ENCODE assay signal across 28 cellular contexts in the genomic region with DNA sequence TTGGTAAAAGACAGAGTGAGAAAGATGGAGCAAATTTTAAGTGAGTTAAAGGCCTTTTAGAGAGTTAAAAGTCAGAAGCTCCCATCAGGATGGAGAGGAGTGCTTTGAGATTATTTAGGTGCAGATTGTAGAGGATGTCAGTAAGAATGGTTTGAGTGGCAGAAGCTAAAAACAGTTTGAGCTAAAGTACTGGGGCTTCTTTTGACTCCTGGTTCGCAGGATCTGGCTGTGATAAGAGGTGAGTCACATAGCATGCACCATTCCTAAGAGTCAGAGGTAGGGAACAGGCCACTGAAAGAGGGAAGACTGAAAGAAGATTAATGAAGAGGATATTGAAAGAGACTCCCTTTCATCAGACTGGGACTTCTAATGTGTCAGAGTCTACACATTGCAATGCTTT.
A peak's percentile ranks its signal among the peaks of the same experiment; 100 is the strongest.
DNase-seq lines count a peak whose midpoint lies in the region; TF ChIP-seq lines count a peak whose summit lies in the region.
"Had no signal": no experiment of that assay in that cellular context is flagged by ENCODE, and none has a peak within 500 bp of the region (broad histone marks: within the 10 kb centered on the region; RNA-seq: fewer than 3 reads in every experiment).

No MANE protein-coding gene starts in this region.

- H3K36me3 Mint-ChIP-seq in nephron (ENCODE audit: low read depth) = no peaks in the 10 kb centered on the region
- H3K36me3 Mint-ChIP-seq: activated naive CD8-positive, alpha-beta T cell treated with anti-CD3 and anti-CD28 coated beads for 36 hours; natural killer cell had no signal

- POLR2A ChIA-PET in RWPE1 (lab: Yijun Ruan, JAX; ENCODE audit: low non-redundant PET) = no interaction called here

- H3K4me3 ChIP-seq in epithelial cell of esophagus (ENCODE audit: low read length) (no peak overlapping the region), spleen (no peak overlapping the region)
- H3K4me3 ChIP-seq: BLaER1 treated with 17β-estradiol and CSF1 and Interleukin-3, amounts not matched to agents 10 nM and 100 nM; esophagus squamous epithelium; left lung; SJSA1; smooth muscle cell; upper lobe of left lung had no signal

- H3K36me3 ChIP-seq in spleen = no peaks in the 10 kb centered on the region
- H3K36me3 ChIP-seq: BLaER1 treated with 17β-estradiol and CSF1 and Interleukin-3, amounts not matched to agents 10 nM and 100 nM; esophagus squamous epithelium; left lung; SJSA1; upper lobe of left lung had no signal

- H3K27me3 Mint-ChIP-seq in nephron (ENCODE audit: low read depth) = no peaks in the 10 kb centered on the region
- H3K27me3 Mint-ChIP-seq: activated CD8-positive, alpha-beta T cell treated with anti-CD3 and anti-CD28 coated beads for 36 hours; activated naive CD8-positive, alpha-beta T cell treated with anti-CD3 and anti-CD28 coated beads for 36 hours; central memory CD8-positive, alpha-beta T cell; dendritic cell treated with granulocyte-macrophage colony-stimulating factor and Interleukin-4, amounts not matched to agents 40 ng/mL and 50 ng/mL, for 4 days had no signal

- H3K27me3 ChIP-seq in spleen (replicated peaks in 1 of 7) = no peaks in the 10 kb centered on the region
- H3K27me3 ChIP-seq: BLaER1 treated with 17β-estradiol and CSF1 and Interleukin-3, amounts not matched to agents 10 nM and 100 nM; esophagus squamous epithelium; left lung; SJSA1; upper lobe of left lung had no signal

- H3K27ac Mint-ChIP-seq in nephron = peak overlapping the region in 2 of 3 experiments; percentile 71 to 86
- H3K27ac Mint-ChIP-seq: activated CD8-positive, alpha-beta T cell treated with anti-CD3 and anti-CD28 coated beads for 36 hours; activated naive CD8-positive, alpha-beta T cell treated with anti-CD3 and anti-CD28 coated beads for 36 hours; dendritic cell treated with granulocyte-macrophage colony-stimulating factor and Interleukin-4, amounts not matched to agents 40 ng/mL and 50 ng/mL, for 4 days; natural killer cell had no signal

- intact Hi-C loops in spleen (cut with DNase I; ENCODE audit: low total_unique reads) = no loop called here

- H3K9me3 Mint-ChIP-seq in nephron = peaks cover 7% of the 10 kb centered on the region
- H3K9me3 Mint-ChIP-seq: activated naive CD8-positive, alpha-beta T cell treated with anti-CD3 and anti-CD28 coated beads for 36 hours had no signal

- no peaks in the 10 kb centered on the region for H3K4me1 ChIP-seq in spleen
- H3K4me1 ChIP-seq: esophagus squamous epithelium, left lung, SJSA1, upper lobe of left lung had no signal

- peaks cover 0 to 5% (median 0%) of the 10 kb centered on the region in 8 donors for H3K9me3 ChIP-seq in spleen
- H3K9me3 ChIP-seq: BLaER1 treated with 17β-estradiol and CSF1 and Interleukin-3, amounts not matched to agents 10 nM and 100 nM; esophagus squamous epithelium; SJSA1; upper lobe of left lung had no signal

- DNase-seq in HPDE6-E6E7 (ENCODE audit: extremely low spot score) (peak; percentile 19), RWPE1 (ENCODE audit: low spot score) (peak; percentile 2), epithelial cell of esophagus (ENCODE audit: low read depth) (peak; percentile 29), spleen (no peak), HT-29 (ENCODE audit: low spot score) (no peak), RPMI8226 (no peak)
- DNase-seq: activated CD4-positive, CD25-positive, alpha-beta regulatory T cell treated with anti-CD3 and anti-CD28 coated beads, Interleukin-2, amount 50 U/mL, for 72 hours; activated CD8-positive, alpha-beta T cell treated with anti-CD3 and anti-CD28 coated beads for 36 hours; activated effector memory CD4-positive, alpha-beta T cell treated with Interleukin-2 at 50 U/mL for 16 hours; activated naive CD8-positive, alpha-beta T cell treated with anti-CD3 and anti-CD28 coated beads for 36 hours; aorta; COR-L47; esophagus squamous epithelium; Karpas-422; left lung; midbrain; natural killer cell; NCI-H510A treated with DMSO at 0.1 percent for 48 hours; NK-92 treated with Interleukin-12 subunit alpha and Interleukin-12 subunit beta, amount 100 ng/mL, for 24 hours; stimulated activated CD4-positive, alpha-beta T cell treated with anti-CD3 and anti-CD28 coated beads, Interleukin-2, amount 100 ng/mL, for 24 hours; T-helper 1 cell; upper lobe of left lung had no signal

- no peak for TF ChIP-seq CTCF in RWPE1 (conservative IDR thresholded peaks at IDR 0.05; ENCODE audit: low read depth)
- no peak for TF ChIP-seq CTCF in epithelial cell of esophagus (IDR thresholded peaks at IDR 0.05; ENCODE audit: insufficient read depth, low read depth, low read length, missing control alignments)
- no peak for TF ChIP-seq CTCF in nephron (IDR thresholded peaks at IDR 0.05; ENCODE audit: unreplicated experiment in 3 of 3)
- no peak for TF ChIP-seq CTCF in spleen (IDR thresholded peaks at IDR 0.05 in 8 of 11, conservative IDR thresholded peaks at IDR 0.05 in 3 of 11)

- WGBS in spleen, 5 donors = 45 to 72% (median 72%) methylated on average over 1 of the region's 1 CpG

- H3K27ac ChIP-seq in RWPE1 (no peak overlapping the region), spleen (no peak overlapping the region)
- H3K27ac ChIP-seq: BLaER1 treated with 17β-estradiol and CSF1 and Interleukin-3, amounts not matched to agents 10 nM and 100 nM; esophagus squamous epithelium; left lung; SJSA1; upper lobe of left lung had no signal

- no peak overlapping the region for H3K4me3 Mint-ChIP-seq in nephron
- H3K4me3 Mint-ChIP-seq: activated CD8-positive, alpha-beta T cell treated with anti-CD3 and anti-CD28 coated beads for 36 hours; activated naive CD8-positive, alpha-beta T cell treated with anti-CD3 and anti-CD28 coated beads for 36 hours; central memory CD8-positive, alpha-beta T cell; dendritic cell treated with granulocyte-macrophage colony-stimulating factor and Interleukin-4, amounts not matched to agents 40 ng/mL and 50 ng/mL, for 4 days; natural killer cell had no signal

- TF ChIP-seq POLR2A in spleen (IDR thresholded peaks at IDR 0.05) = no peak

- CTCF ChIA-PET in RWPE1 (lab: Yijun Ruan, JAX) = no interaction called here

- H3K4me1 Mint-ChIP-seq in nephron = peaks cover 16% of the 10 kb centered on the region
- H3K4me1 Mint-ChIP-seq: activated naive CD8-positive, alpha-beta T cell treated with anti-CD3 and anti-CD28 coated beads for 36 hours; central memory CD8-positive, alpha-beta T cell; natural killer cell had no signal

Comparison
In these comparisons a context has a peak if more than half of its experiments do, and no peak if none do; other contexts are left out.
1. DNase-seq: peak in HPDE6-E6E7 (single experiment), RWPE1 (single experiment) and epithelial cell of esophagus (single experiment); none in spleen (single experiment), HT-29 (single experiment) and RPMI8226 (single experiment).